In genomic region chr2:32504877-32505478, GRCh38 we compare ENCODE assay signal across 2 cellular contexts.
TF ChIP-seq lines count a peak whose summit lies in the region.

No MANE protein-coding gene starts in this region.

TF ChIP-seq in HCT116, 20 proteins besides CTCF, POLR2A, EP300 and RAD21:
- TF ChIP-seq EZH2phosphoT487 (IDR thresholded peaks at IDR 0.05; ENCODE audit: borderline replicate concordance) (no peak), ZFX (IDR thresholded peaks at IDR 0.05) (no peak), REST (IDR thresholded peaks at IDR 0.05; ENCODE audit: low read depth) (no peak), ELF1 (IDR thresholded peaks at IDR 0.05; ENCODE audit: borderline replicate concordance, low read depth) (no peak), CEBPB (IDR thresholded peaks at IDR 0.05; ENCODE audit: low read depth) (no peak), EZH2 (IDR thresholded peaks at IDR 0.05) (no peak), MAX (IDR thresholded peaks at IDR 0.05) (no peak)

TF ChIP-seq in K562, 482 proteins besides CTCF, POLR2A, EP300 and RAD21:
- TF ChIP-seq KLF1 (tag; IDR thresholded peaks at IDR 0.05) (no peak), TOE1 (IDR thresholded peaks at IDR 0.05; ENCODE audit: borderline replicate concordance) (no peak), TOE1 (CRISPR knock-in tag; IDR thresholded peaks at IDR 0.05; ENCODE audit: borderline replicate concordance, low read depth) (no peak), TSC22D4 (tag; IDR thresholded peaks at IDR 0.05) (no peak), C11orf30 (IDR thresholded peaks at IDR 0.05; ENCODE audit: low read depth) (peak; percentile 54; the same call in 1 of the 2 replicates), HES1 (IDR thresholded peaks at IDR 0.05; ENCODE audit: low read depth) (no peak), ZNF316 (IDR thresholded peaks at IDR 0.05) (peak; percentile 66; the same call in 1 of the 2 replicates), TRIM24 (IDR thresholded peaks at IDR 0.05) (no peak), PATZ1 (CRISPR knock-in tag; IDR thresholded peaks at IDR 0.05; ENCODE audit: borderline replicate concordance) (no peak), TFAM (CRISPR knock-in tag; conservative IDR thresholded peaks at IDR 0.05) (no peak), NR4A1 (CRISPR knock-in tag; IDR thresholded peaks at IDR 0.05) (no peak), NR4A1 (tag; IDR thresholded peaks at IDR 0.05) (no peak)
